ENCODE assay signal across 15 cellular contexts in genomic region chr3:184732133-184732532, GRCh38. TPM values are rescaled to one million over a fixed set of nuclear protein-coding genes. Genes with fewer than 3 reads are reported as not detected.
DNase-seq lines count a peak whose midpoint lies in the region; ATAC-seq, FAIRE-seq and TF ChIP-seq lines count a peak whose summit lies in the region.
"Had no signal": no experiment of that assay in that cellular context is flagged by ENCODE, and none has a peak within 500 bp of the region (broad histone marks: within the 10 kb centered on the region; RNA-seq: fewer than 3 reads in every experiment).

No MANE protein-coding gene starts in this region.

- H2BK120ac ChIP-seq in neuronal stem cell (ENCODE audit: low read depth, low read length) = no peak overlapping the region

- H3K23ac ChIP-seq in neuronal stem cell (ENCODE audit: low read depth, low read length, poor library complexity) = no peak overlapping the region

- H3K79me1 ChIP-seq in neuronal stem cell (ENCODE audit: low read depth, low read length) = no peaks in the 10 kb centered on the region

- DNase-seq in HepG2 (ENCODE audit: low spot score) = no peak
- no peak for DNase-seq in right lobe of liver
- no peak for DNase-seq in keratinocyte (ENCODE audit: low read depth, low spot score)
- DNase-seq in neuronal stem cell (ENCODE audit: low spot score) = no peak
- DNase-seq in HT-29 (ENCODE audit: low spot score) = no peak
- DNase-seq in dedifferentiated amniotic fluid mesenchymal stem cell (ENCODE audit: extremely low spot score) = no peak
- no peak for DNase-seq in islet precursor cell
- DNase-seq: 8988T; Calu3; CD4-positive, CD25-positive, alpha-beta regulatory T cell; DMS 273 treated with DMSO at 0.1 percent for 48 hours; HCEC 1CT; HFFc6 had no signal

- BruUV-seq in HepG2 (replicated peaks; lab: Mats Ljungman, UMichigan) = no TSS peak

- H3K4me2 ChIP-seq in HepG2 (ENCODE audit: low read depth, low read length) (no peak overlapping the region), keratinocyte (ENCODE audit: control insufficient read depth, extremely low read depth, insufficient read depth, low read depth, low read length) (no peak overlapping the region), neuronal stem cell (ENCODE audit: insufficient read depth, low read length, poor library complexity, severe bottlenecking) (peak overlapping the region; percentile 18)
- H3K4me2 ChIP-seq: BLaER1 treated with 17β-estradiol and CSF1 and Interleukin-3, amounts not matched to agents 10 nM and 100 nM had no signal

- POLR2A ChIA-PET in HepG2 (lab: Yijun Ruan, JAX) = no interaction called here

- no peaks in the 10 kb centered on the region for H3K9me3 ChIP-seq in HepG2 (ENCODE audit: low read length)
- H3K9me3 ChIP-seq in right lobe of liver = no peaks in the 10 kb centered on the region
- H3K9me3 ChIP-seq in keratinocyte (ENCODE audit: control insufficient read depth, low read depth, low read length) = no peaks in the 10 kb centered on the region
- no peaks in the 10 kb centered on the region for H3K9me3 ChIP-seq in neuronal stem cell (replicated peaks in 1 of 2; ENCODE audit: control insufficient read depth in 2 of 2, insufficient read depth in 1 of 2, low read depth in 1 of 2, low read length in 2 of 2)
- H3K9me3 ChIP-seq: BLaER1 treated with 17β-estradiol and CSF1 and Interleukin-3, amounts not matched to agents 10 nM and 100 nM had no signal

- no peak for TF ChIP-seq RAD21 in HepG2 (CRISPR knock-in tag; IDR thresholded peaks at IDR 0.05)

- H3K27me3 ChIP-seq in HepG2 (ENCODE audit: control insufficient read depth in 1 of 2, insufficient read depth in 2 of 2, low read length in 2 of 2) = peaks cover 0 to 2% of the 10 kb centered on the region in 2 experiments; a peak in 3 of 5 replicates
- no peaks in the 10 kb centered on the region for H3K27me3 ChIP-seq in right lobe of liver
- H3K27me3 ChIP-seq in keratinocyte (ENCODE audit: control insufficient read depth, extremely low read depth, insufficient read depth, low read length) = no peaks in the 10 kb centered on the region
- H3K27me3 ChIP-seq in neuronal stem cell (ENCODE audit: control insufficient read depth in 3 of 3, insufficient read depth in 3 of 3, low read depth in 1 of 3, low read length in 3 of 3) = no peaks in the 10 kb centered on the region
- H3K27me3 ChIP-seq: BLaER1 treated with 17β-estradiol and CSF1 and Interleukin-3, amounts not matched to agents 10 nM and 100 nM had no signal

- TF ChIP-seq EP300 in HepG2 (IDR thresholded peaks at IDR 0.05; ENCODE audit: low read depth in 2 of 2, low read length in 2 of 2) (no peak), HepG2 (CRISPR knock-in tag; IDR thresholded peaks at IDR 0.05; ENCODE audit: borderline replicate concordance) (no peak)

- ATAC-seq in HepG2 = no peak
- ATAC-seq in right lobe of liver = no peak
- no peak for ATAC-seq in HG03457 (IDR thresholded peaks at IDR 0.05; ENCODE audit: unreplicated experiment)

- 7% methylated on average over 7 of the region's 7 CpGs for WGBS in HepG2 (ENCODE audit: low lambda C conversion rate)
- WGBS in right lobe of liver (ENCODE audit: insufficient coverage, low coverage, low lambda C conversion rate, missing lambda C conversion rate) = 58% methylated on average over 7 of the region's 7 CpGs
- WGBS in neuronal stem cell (ENCODE audit: extremely low coverage in 2 of 2, insufficient read length in 2 of 2, insufficient replicate concordance in 1 of 2), 2 donors = no CpG with 5 or more reads among the region's 7 CpGs

- no peak overlapping the region for H3K27ac ChIP-seq in HepG2 (ENCODE audit: extremely low read length, insufficient read depth, low read length)
- no peak overlapping the region for H3K27ac ChIP-seq in right lobe of liver
- H3K27ac ChIP-seq in keratinocyte (ENCODE audit: control insufficient read depth, insufficient read depth, low read length) = no peak overlapping the region
- H3K27ac ChIP-seq in neuronal stem cell (replicated peaks; ENCODE audit: low read length) = no peak overlapping the region
- H3K27ac ChIP-seq: BLaER1 treated with 17β-estradiol and CSF1 and Interleukin-3, amounts not matched to agents 10 nM and 100 nM had no signal

- H2AK5ac ChIP-seq in neuronal stem cell (ENCODE audit: low read depth, low read length) = no peak overlapping the region

- no peak overlapping the region for H3K4me3 ChIP-seq in HepG2 (replicated peaks in 1 of 3; ENCODE audit: insufficient read depth in 1 of 3, low read depth in 2 of 3, low read length in 3 of 3)
- no peak overlapping the region for H3K4me3 ChIP-seq in right lobe of liver
- no peak overlapping the region for H3K4me3 ChIP-seq in keratinocyte (ENCODE audit: control insufficient read depth in 2 of 3, extremely low read depth in 1 of 3, insufficient read depth in 2 of 3, low read depth in 1 of 3, low read length in 3 of 3)
- H3K4me3 ChIP-seq in neuronal stem cell (ENCODE audit: low read length in 2 of 2) = no peak overlapping the region
- H3K4me3 ChIP-seq: BLaER1 treated with 17β-estradiol and CSF1 and Interleukin-3, amounts not matched to agents 10 nM and 100 nM had no signal

- no peak overlapping the region for H2BK15ac ChIP-seq in neuronal stem cell (ENCODE audit: low read length)

- H3K4me1 ChIP-seq in HepG2 (ENCODE audit: insufficient read depth, low read length) (peaks cover 7% of the 10 kb centered on the region; the same call in 1 of the 2 replicates), right lobe of liver (peaks cover 0 to 2% (median 0%) of the 10 kb centered on the region in 4 donors), keratinocyte (ENCODE audit: control insufficient read depth, extremely low read depth, insufficient read depth, low read length) (peaks cover 15% of the 10 kb centered on the region), neuronal stem cell (ENCODE audit: control insufficient read depth in 2 of 2, insufficient read depth in 1 of 2, low read depth in 1 of 2, low read length in 2 of 2) (peaks cover 12 to 14% of the 10 kb centered on the region in 2 donors)

- H3K36me3 ChIP-seq in HepG2 (replicated peaks in 1 of 2; ENCODE audit: control insufficient read depth in 1 of 2, insufficient read depth in 2 of 2, low read length in 2 of 2) = no peaks in the 10 kb centered on the region
- H3K36me3 ChIP-seq in right lobe of liver = no peaks in the 10 kb centered on the region
- H3K36me3 ChIP-seq in keratinocyte (ENCODE audit: control insufficient read depth in 2 of 2, extremely low read depth in 1 of 2, insufficient read depth in 2 of 2, low read length in 2 of 2) = no peaks in the 10 kb centered on the region
- no peaks in the 10 kb centered on the region for H3K36me3 ChIP-seq in neuronal stem cell (replicated peaks in 1 of 2; ENCODE audit: control insufficient read depth in 2 of 2, insufficient read depth in 2 of 2, low read length in 2 of 2)
- H3K36me3 ChIP-seq: BLaER1 treated with 17β-estradiol and CSF1 and Interleukin-3, amounts not matched to agents 10 nM and 100 nM had no signal

- H3K79me2 ChIP-seq in HepG2 (ENCODE audit: insufficient read depth, low read length) (no peaks in the 10 kb centered on the region), keratinocyte (ENCODE audit: control insufficient read depth, insufficient read depth, low read length) (no peaks in the 10 kb centered on the region)

- no peak overlapping the region for H3K18ac ChIP-seq in neuronal stem cell (ENCODE audit: low read length)

- H2BK12ac ChIP-seq in neuronal stem cell (ENCODE audit: low read length) = no peak overlapping the region

- no peak overlapping the region for H3K14ac ChIP-seq in neuronal stem cell (ENCODE audit: low read length)

- dilution Hi-C loops in keratinocyte (cut with MboI; ENCODE audit: extremely low pct_ligation_motif_present, low sequenced_read_pairs) = no loop called here

- in situ Hi-C loops in HepG2 (cut with HindIII; ENCODE audit: extremely low pct_ligation_motif_present, low pct_unique_long_range_greater_than_20kb) = no loop called here

- TF ChIP-seq CTCF in HepG2 (CRISPR knock-in tag; IDR thresholded peaks at IDR 0.05) = no peak
- TF ChIP-seq CTCF in right lobe of liver (IDR thresholded peaks at IDR 0.05) = no peak
- TF ChIP-seq CTCF in keratinocyte (optimal IDR thresholded peaks at IDR 0.05 in 1 of 3, IDR thresholded peaks at IDR 0.05 in 1 of 3, conservative IDR thresholded peaks at IDR 0.05 in 1 of 3; ENCODE audit: extremely low read depth in 1 of 3, insufficient read depth in 2 of 3, low read length in 3 of 3) = no peak

- no peak overlapping the region for H4K91ac ChIP-seq in neuronal stem cell (ENCODE audit: low read depth, low read length, poor library complexity)

- no peak overlapping the region for H2BK5ac ChIP-seq in neuronal stem cell (ENCODE audit: low read length)

- no peak overlapping the region for H4K8ac ChIP-seq in neuronal stem cell (ENCODE audit: low read depth, low read length)

- intact Hi-C loops in HepG2 (cut with micrococcal nuclease; ENCODE audit: unreplicated experiment) = no loop called here
- intact Hi-C loops in right lobe of liver (cut with DNase I) = no loop called here

- H4K20me1 ChIP-seq in HepG2 (ENCODE audit: insufficient read depth, low read length) = no peaks in the 10 kb centered on the region
- H4K20me1 ChIP-seq in keratinocyte (ENCODE audit: control insufficient read depth, extremely low read depth, insufficient read depth, low read length) = no peaks in the 10 kb centered on the region
- H4K20me1 ChIP-seq: BLaER1 treated with 17β-estradiol and CSF1 and Interleukin-3, amounts not matched to agents 10 nM and 100 nM had no signal

- CTCF ChIA-PET in HepG2 (lab: Yijun Ruan, JAX; ENCODE audit: low intra/inter-chr PET ratio, low total read pairs) = no interaction called here

- FAIRE-seq in HepG2 (lab: Jason Lieb, UNC) (no peak), keratinocyte (lab: Jason Lieb, UNC) (peak; percentile 17)

- no peak for TF ChIP-seq POLR2A in HepG2 (IDR thresholded peaks at IDR 0.05; ENCODE audit: insufficient read depth in 1 of 2, low read depth in 2 of 2, low read length in 2 of 2)
- no peak for TF ChIP-seq POLR2A in right lobe of liver (IDR thresholded peaks at IDR 0.05)

- H3K4ac ChIP-seq in neuronal stem cell (ENCODE audit: low read length) = no peak overlapping the region

- H3K9me1 ChIP-seq in keratinocyte (ENCODE audit: control insufficient read depth, extremely low read depth, insufficient read depth, low read length) = no peaks in the 10 kb centered on the region

- H3K9ac ChIP-seq in HepG2 (ENCODE audit: insufficient read depth, low read depth, low read length) = no peak overlapping the region
- H3K9ac ChIP-seq in keratinocyte (ENCODE audit: control insufficient read depth, extremely low read depth, insufficient read depth, low read length) = no peak overlapping the region
- no peak overlapping the region for H3K9ac ChIP-seq in neuronal stem cell (ENCODE audit: low read depth, low read length, poor library complexity)
- H3K9ac ChIP-seq: BLaER1 treated with 17β-estradiol and CSF1 and Interleukin-3, amounts not matched to agents 10 nM and 100 nM had no signal

- no peak overlapping the region for H2AFZ ChIP-seq in HepG2 (ENCODE audit: low read length)
- no peak overlapping the region for H2AFZ ChIP-seq in keratinocyte (ENCODE audit: control insufficient read depth, low read length)
- H2AFZ ChIP-seq in neuronal stem cell (ENCODE audit: low read length) = no peak overlapping the region

RNA-seq across cellular contexts. Expression of gene MAGEF1, which starts 20.3 kb away (rescaled TPM):
- 60.5 and 62.4 TPM in 2 replicates for total RNA-seq in HepG2 (2016; rRNA removed; fragmentation: Illumina TruSeq; extraction: Trizol)
- total RNA-seq in HepG2 (2016; cell fraction: cytosol; rRNA removed; fragmentation: Illumina TruSeq; extraction: Trizol; ENCODE audit: low read depth) = 11.1 and 11.7 TPM in 2 replicates
- 62.2 and 63.0 TPM in 2 replicates for total RNA-seq in HepG2 (2016; cell fraction: insoluble cytoplasmic fraction; rRNA removed; fragmentation: Illumina TruSeq; extraction: Trizol)
- 35.0 and 37.6 TPM in 2 replicates for total RNA-seq in HepG2 (2016; cell fraction: membrane; rRNA removed; fragmentation: Illumina TruSeq; extraction: Trizol)
- 29.3 and 33.3 TPM in 2 replicates for total RNA-seq in HepG2 (2016; cell fraction: nucleus; rRNA removed; fragmentation: Illumina TruSeq; extraction: Trizol)
- polyA plus RNA-seq in HepG2 (2011; rRNA removed) = 26.0 and 28.4 TPM in 2 replicates
- 28.8 and 31.3 TPM in 2 replicates for polyA plus RNA-seq in HepG2 (2011; cell fraction: cytosol; rRNA removed)
- polyA plus RNA-seq in HepG2 (2011; cell fraction: nucleus; rRNA removed) = 9.3 and 9.9 TPM in 2 replicates
- polyA plus RNA-seq in HepG2 (2012) = 40.7 and 43.6 TPM in 2 replicates
- polyA plus RNA-seq in HepG2 (2016; cell fraction: cytosol; fragmentation: Illumina TruSeq; extraction: Trizol; ENCODE audit: low read depth) = 9.6 and 9.9 TPM in 2 replicates
- polyA plus RNA-seq in HepG2 (2016; cell fraction: insoluble cytoplasmic fraction; fragmentation: Illumina TruSeq; extraction: Trizol; ENCODE audit: low read depth) = 85.1 and 85.2 TPM in 2 replicates
- polyA plus RNA-seq in HepG2 (2016; cell fraction: membrane; fragmentation: Illumina TruSeq; extraction: Trizol; ENCODE audit: low read depth) = 27.9 and 30.4 TPM in 2 replicates
- polyA plus RNA-seq in HepG2 (2016; cell fraction: nucleus; fragmentation: Illumina TruSeq; extraction: Trizol; ENCODE audit: insufficient read depth, low read depth) = 55.9 and 56.3 TPM in 2 replicates
- 7.2 and 10.5 TPM in 2 replicates for polyA minus RNA-seq in HepG2 (2011; rRNA and poly(A)+ RNA removed; ENCODE audit: low replicate concordance)
- polyA minus RNA-seq in HepG2 (2011; cell fraction: cytosol; rRNA and poly(A)+ RNA removed) = 18.7 and 19.4 TPM in 2 replicates
- polyA minus RNA-seq in HepG2 (2011; cell fraction: nucleus; rRNA and poly(A)+ RNA removed) = 8.4 and 9.0 TPM in 2 replicates
- 10 to 100 TPM in 4 of 6 experiments, 1 to 10 TPM in 2; 8.2 to 17.1 (median 10.9) TPM for total RNA-seq in right lobe of liver
- polyA plus RNA-seq in keratinocyte = 8.4 to 11.8 TPM (median 11.4 TPM) in 3 replicates
- 14.4 TPM for polyA plus RNA-seq in keratinocyte (2011; ENCODE audit: low read depth)
- 5.7 and 7.5 TPM in 2 replicates for polyA plus RNA-seq in keratinocyte (2011; cell fraction: cytosol; rRNA removed)
- polyA plus RNA-seq in keratinocyte (2011; cell fraction: nucleus; rRNA removed) = 10.1 and 10.6 TPM in 2 replicates
- 10.9 and 13.9 TPM in 2 replicates for polyA plus RNA-seq in keratinocyte (2012; ENCODE audit: low replicate concordance)
- 1.9 to 3.1 TPM (median 3.1 TPM) in 3 replicates for polyA minus RNA-seq in keratinocyte
- polyA minus RNA-seq in keratinocyte (2011; cell fraction: cytosol; rRNA and poly(A)+ RNA removed) = 5.2 TPM
- 2.7 and 4.3 TPM in 2 replicates for polyA minus RNA-seq in keratinocyte (2011; cell fraction: nucleus; rRNA and poly(A)+ RNA removed)
- polyA plus RNA-seq in neuronal stem cell (2013, experiment 1 of 2) = 67.9 TPM
- 67.5 TPM for polyA plus RNA-seq in neuronal stem cell (2013, experiment 2 of 2)
- total RNA-seq in HT-29 (2014; rRNA removed; shearing (Covaris generic)) = 30.9 and 33.8 TPM in 2 replicates
